19 cellular contexts compared by ENCODE assay signal in the genomic region with DNA sequence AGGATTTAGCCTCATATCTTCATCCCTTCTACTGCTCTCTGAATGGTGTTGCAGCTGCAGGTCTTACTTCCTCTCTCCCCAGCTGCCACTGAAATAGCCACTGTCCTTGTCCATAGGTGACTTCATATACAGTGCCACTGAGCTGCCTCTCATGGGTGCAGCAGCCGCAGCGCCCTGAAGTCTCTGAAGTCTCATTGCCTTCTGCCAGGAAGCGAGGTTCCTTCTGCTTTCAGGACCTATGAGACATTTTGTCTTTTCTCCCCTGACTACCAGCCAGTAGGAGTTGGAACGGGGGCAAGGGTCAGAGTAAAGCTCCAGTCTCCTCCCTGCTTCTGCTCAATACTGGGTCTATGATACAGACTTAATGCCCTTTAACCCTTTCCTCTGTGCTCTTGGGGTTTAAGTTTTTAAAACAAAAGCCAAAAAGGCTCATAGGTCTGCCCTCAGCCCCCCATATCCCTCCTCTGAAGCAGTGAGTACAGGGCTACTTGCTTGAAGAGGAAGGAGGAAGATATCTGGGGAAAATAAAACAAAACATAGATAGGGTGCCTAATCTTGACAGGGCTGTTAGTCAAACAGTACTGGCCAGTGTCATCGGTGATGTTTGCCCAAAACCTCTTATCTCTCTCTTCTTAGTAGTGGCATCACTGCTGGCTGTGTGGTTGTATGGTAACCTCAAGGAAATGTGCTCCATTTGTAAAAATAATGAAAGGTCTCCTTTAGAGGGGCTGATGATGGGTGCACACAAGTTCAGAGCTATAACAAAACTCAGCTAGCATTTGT. TPM values are rescaled to one million over a fixed set of nuclear protein-coding genes. Genes with fewer than 3 reads are reported as not detected.
DNase-seq lines count a peak whose midpoint lies in the region; ATAC-seq and TF ChIP-seq lines count a peak whose summit lies in the region.
"Had no signal": no experiment of that assay in that cellular context is flagged by ENCODE, and none has a peak within 500 bp of the region (broad histone marks: within the 10 kb centered on the region; RNA-seq: fewer than 3 reads in every experiment).

No MANE protein-coding gene starts in this region.

- H3K4me1 ChIP-seq in PC-9 (replicated peaks; ENCODE audit: insufficient read depth) (peaks cover 44% of the 10 kb centered on the region), mucosa of rectum (ENCODE audit: control insufficient read depth in 2 of 2, insufficient read depth in 2 of 2, low read length in 2 of 2) (peaks cover 24 to 27% of the 10 kb centered on the region in 2 donors), smooth muscle cell (ENCODE audit: low read depth) (peaks cover 16% of the 10 kb centered on the region)

- H2AFZ ChIP-seq in PC-9 (no peak overlapping the region), smooth muscle cell (ENCODE audit: low read depth) (no peak overlapping the region)

- H3K79me2 ChIP-seq in PC-9 (ENCODE audit: low read depth) (peaks cover 36% of the 10 kb centered on the region), smooth muscle cell (ENCODE audit: low read depth) (peaks cover 25% of the 10 kb centered on the region)

- ATAC-seq in HG02571 (IDR thresholded peaks at IDR 0.05; ENCODE audit: unreplicated experiment): no peak
- ATAC-seq: activated CD4-positive, alpha-beta T cell treated with anti-CD3 and anti-CD28 coated beads for 36 hours; K562; lower lobe of right lung had no signal

- DNase-seq in PC-9 (no peak), smooth muscle cell (lab: John Stamatoyannopoulos, UW; ENCODE audit: unreplicated experiment) (no peak), HUDEP-2 (lab: John Stamatoyannopoulos, UW; ENCODE audit: unreplicated experiment in 76 of 76) (no peak), HuH-7.5 (ENCODE audit: low spot score) (no peak)
- DNase-seq: activated CD4-positive, alpha-beta T cell treated with anti-CD3 and anti-CD28 coated beads for 36 hours; activated CD8-positive, alpha-beta memory T cell treated with anti-CD3 and anti-CD28 coated beads for 24 hours; activated effector memory CD4-positive, alpha-beta T cell treated with anti-CD3 and anti-CD28 coated beads, Interleukin-2, amount 50 U/mL, for 16 hours; activated naive CD8-positive, alpha-beta T cell treated with anti-CD3 and anti-CD28 coated beads, Interleukin-2, amount 10 ng/mL, durations not matched to agents 7 days and 5 days; H7; lower lobe of right lung; NCI-H146; NCI-H2107; NCI-H446; T-helper 2 cell had no signal

- CTCF ChIA-PET in PC-9 (lab: Charles Lee): no interaction called here

- H3K27ac ChIP-seq in PC-9 (no peak overlapping the region), VCaP (peak overlapping the region; percentile 43), mucosa of rectum (ENCODE audit: low read depth in 2 of 2, low read length in 2 of 2) (peak overlapping the region; percentile 38 to 45), smooth muscle cell (ENCODE audit: low read depth) (peak overlapping the region; percentile 43)
- H3K27ac ChIP-seq: C4-2B, lower lobe of right lung had no signal

- H3K4me2 ChIP-seq in PC-9: peak overlapping the region; percentile 16; the same call in 1 of the 2 replicates
- H3K4me2 ChIP-seq in smooth muscle cell: peak overlapping the region; percentile 70

- H3K9me2 ChIP-seq in PC-9 (ENCODE audit: insufficient read depth): no peaks in the 10 kb centered on the region

- H3F3A ChIP-seq in PC-9 (ENCODE audit: insufficient read depth, low read depth): peaks cover 15% of the 10 kb centered on the region
- peaks cover 8% of the 10 kb centered on the region for H3F3A ChIP-seq in smooth muscle cell (ENCODE audit: low read depth)

- no peaks in the 10 kb centered on the region for H4K20me1 ChIP-seq in PC-9 (ENCODE audit: insufficient read depth)
- no peaks in the 10 kb centered on the region for H4K20me1 ChIP-seq in smooth muscle cell (ENCODE audit: low read depth)

- intact Hi-C loops in PC-9 (cut with micrococcal nuclease; ENCODE audit: unreplicated experiment): no loop called here

- 63% methylated on average over 5 of the region's 5 CpGs for WGBS in smooth muscle cell (ENCODE audit: low lambda C conversion rate)

- no TSS peak for BruUV-seq in PC-9 (replicated peaks; lab: Mats Ljungman, UMichigan)

- H3K4me3 ChIP-seq in PC-9 (no peak overlapping the region), mucosa of rectum (ENCODE audit: low read length in 2 of 2) (peak overlapping the region in 1 of 2 donors; percentile 0), smooth muscle cell (no peak overlapping the region)
- H3K4me3 ChIP-seq: K562, lower lobe of right lung had no signal

- H3K27me3 ChIP-seq in PC-9 (ENCODE audit: insufficient read depth, low read depth): no peaks in the 10 kb centered on the region
- no peaks in the 10 kb centered on the region for H3K27me3 ChIP-seq in mucosa of rectum (ENCODE audit: control insufficient read depth in 2 of 2, insufficient read depth in 2 of 2, low read length in 2 of 2)
- H3K27me3 ChIP-seq in smooth muscle cell (ENCODE audit: low read depth): no peaks in the 10 kb centered on the region

- H3K9ac ChIP-seq in mucosa of rectum (ENCODE audit: low read depth in 1 of 2, low read length in 2 of 2) (peak overlapping the region in 1 of 2 donors; percentile 7), smooth muscle cell (ENCODE audit: low read depth) (no peak overlapping the region)

- H3K9me3 ChIP-seq in PC-9 (ENCODE audit: insufficient read depth, low read depth) (no peaks in the 10 kb centered on the region), mucosa of rectum (ENCODE audit: control insufficient read depth in 2 of 2, low read length in 2 of 2) (no peaks in the 10 kb centered on the region), smooth muscle cell (replicated peaks; ENCODE audit: low read depth) (no peaks in the 10 kb centered on the region)
- H3K9me3 ChIP-seq: lower lobe of right lung had no signal

- POLR2A ChIA-PET in PC-9 (lab: Charles Lee; ENCODE audit: unreplicated experiment): no interaction called here

- H3K36me3 ChIP-seq in PC-9 (ENCODE audit: low read depth) (no peaks in the 10 kb centered on the region), mucosa of rectum (ENCODE audit: control insufficient read depth in 2 of 2, insufficient read depth in 2 of 2, low read length in 2 of 2) (peaks cover 0 to 3% of the 10 kb centered on the region in 2 donors), smooth muscle cell (ENCODE audit: low read depth) (no peaks in the 10 kb centered on the region)
- H3K36me3 ChIP-seq: lower lobe of right lung had no signal

- TF ChIP-seq CTCF in PC-9 (conservative IDR thresholded peaks at IDR 0.05) (no peak), VCaP (conservative IDR thresholded peaks at IDR 0.05) (no peak), smooth muscle cell (IDR thresholded peaks at IDR 0.05; ENCODE audit: borderline replicate concordance, insufficient read depth, poor library complexity, severe bottlenecking) (no peak)

RNA-seq across cellular contexts. Expression of a gene that starts 7.1 kb away (rescaled TPM):
- total RNA-seq in PC-9 (2021) (14.8 and 15.2 TPM in 2 replicates), smooth muscle cell (4.5 and 5.6 TPM in 2 replicates)
- 2.1 and 4.0 TPM in 2 replicates for polyA plus RNA-seq in smooth muscle cell
- total RNA-seq: activated naive CD8-positive, alpha-beta T cell treated with anti-CD3 and anti-CD28 coated beads, Interleukin-2, amount 10 ng/mL, durations not matched to agents 7 days and 5 days had no signal
